8 cellular contexts compared by ENCODE assay signal in the genomic region with DNA sequence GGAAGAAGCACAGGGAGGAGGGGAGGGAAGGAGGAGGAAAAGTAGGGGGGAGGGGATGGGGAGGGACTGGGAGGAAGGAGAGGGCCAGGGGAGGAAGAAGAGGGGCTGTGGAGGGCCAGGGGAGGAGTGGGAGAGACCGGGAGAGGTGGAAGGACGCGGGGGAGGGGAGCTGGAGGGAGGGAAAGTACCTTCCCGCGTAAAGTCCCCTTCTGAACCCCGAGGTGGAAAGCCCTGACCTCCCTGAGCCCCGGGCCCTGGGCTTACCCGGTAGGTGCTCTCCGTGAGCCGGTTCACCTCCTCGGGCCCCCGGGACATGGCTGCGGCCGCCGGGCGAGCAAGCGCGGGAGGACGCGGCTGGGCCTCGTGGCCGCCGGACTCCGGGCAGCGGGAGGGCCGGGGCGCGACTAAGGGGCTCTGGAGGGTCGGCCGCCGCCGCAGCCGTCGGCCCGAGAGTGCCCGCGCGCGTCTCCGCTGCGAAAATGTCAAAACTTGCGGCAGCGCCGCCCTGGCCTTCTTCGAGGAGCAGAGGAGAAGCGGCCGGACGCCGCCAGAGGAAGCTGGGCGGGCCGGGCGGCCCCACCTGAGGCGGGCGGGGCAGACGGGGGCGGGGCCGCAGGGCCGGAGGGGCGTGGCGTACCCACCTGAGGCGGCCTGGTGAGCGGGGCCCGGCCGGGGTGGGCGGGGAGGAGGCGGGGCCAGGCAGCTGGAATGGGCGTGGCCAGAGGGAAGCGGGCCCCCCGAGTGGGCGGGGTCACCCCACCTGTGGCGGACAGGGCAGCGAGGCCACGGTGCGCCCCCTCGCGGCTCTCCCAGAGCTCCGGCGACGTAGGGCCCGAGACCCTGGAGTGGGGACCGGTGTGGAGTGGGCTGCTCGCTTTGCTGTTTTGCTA. TPM values are rescaled to one million over a fixed set of nuclear protein-coding genes. Genes with fewer than 3 reads are reported as not detected.
DNase-seq lines count a peak whose midpoint lies in the region; ATAC-seq, FAIRE-seq and TF ChIP-seq lines count a peak whose summit lies in the region.

A gene with protein sequence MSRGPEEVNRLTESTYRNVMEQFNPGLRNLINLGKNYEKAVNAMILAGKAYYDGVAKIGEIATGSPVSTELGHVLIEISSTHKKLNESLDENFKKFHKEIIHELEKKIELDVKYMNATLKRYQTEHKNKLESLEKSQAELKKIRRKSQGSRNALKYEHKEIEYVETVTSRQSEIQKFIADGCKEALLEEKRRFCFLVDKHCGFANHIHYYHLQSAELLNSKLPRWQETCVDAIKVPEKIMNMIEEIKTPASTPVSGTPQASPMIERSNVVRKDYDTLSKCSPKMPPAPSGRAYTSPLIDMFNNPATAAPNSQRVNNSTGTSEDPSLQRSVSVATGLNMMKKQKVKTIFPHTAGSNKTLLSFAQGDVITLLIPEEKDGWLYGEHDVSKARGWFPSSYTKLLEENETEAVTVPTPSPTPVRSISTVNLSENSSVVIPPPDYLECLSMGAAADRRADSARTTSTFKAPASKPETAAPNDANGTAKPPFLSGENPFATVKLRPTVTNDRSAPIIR (minus strand): TSS at position 553 of the 890 bp plus-strand sequence. CDS start 238 bp downstream, at position 315.

- H3K9me3 Mint-ChIP-seq in IgD-negative memory B cell (peaks cover 0 to 6% (median 5%) of the 10 kb centered on the region in 3 donors), type B pancreatic cell (no peaks in the 10 kb centered on the region)

- no peaks in the 10 kb centered on the region for H3K9me3 ChIP-seq in pancreas

- H3K27me3 ChIP-seq in pancreas, result no peaks in the 10 kb centered on the region

- H3K4me1 ChIP-seq in pancreas, result peaks cover 6 to 10% (median 7%) of the 10 kb centered on the region in 3 donors

- H3K27ac Mint-ChIP-seq in IgD-negative memory B cell, result peak within 1 kb of the TSS in 2 of 3 donors; percentile 4 to 46
- H3K27ac Mint-ChIP-seq in type B pancreatic cell, result peak within 1 kb of the TSS; percentile 87

- H3K36me3 Mint-ChIP-seq in IgD-negative memory B cell (peaks cover 3% of the 10 kb centered on the region), type B pancreatic cell (no peaks in the 10 kb centered on the region)

- peaks cover 3 to 20% (median 8%) of the 10 kb centered on the region in 3 donors for H3K4me1 Mint-ChIP-seq in IgD-negative memory B cell
- H3K4me1 Mint-ChIP-seq in type B pancreatic cell (ENCODE audit: unreplicated experiment), result peaks cover 24% of the 10 kb centered on the region

- peak; percentile 90 for ATAC-seq in GM21723 (IDR thresholded peaks at IDR 0.05; ENCODE audit: unreplicated experiment)
- peak; percentile 93 to 98 (median 98) for ATAC-seq in pancreas

- intact Hi-C loops in pancreas (cut with DNase I), result loop anchor here in 1 of 3 donors (10.0 kb wide), 1 partner anchor 106 kb away; no protein-coding TSS in a partner anchor

- 1% methylated on average over 62 to 82 of the region's 82 CpGs for WGBS in pancreas, 2 donors

- H3K27me3 Mint-ChIP-seq in IgD-negative memory B cell (peaks cover 30% of the 10 kb centered on the region), type B pancreatic cell (no peaks in the 10 kb centered on the region)

- DNase-seq in DMS153 (lab: John Stamatoyannopoulos, UW) (peak; percentile 83), RKO (ENCODE audit: low spot score) (peak; percentile 80), frontal cortex (ENCODE audit: low spot score in 2 of 2) (peak; percentile 55 to 74), pancreas (peak; percentile 94 to 100 (median 98)), type B pancreatic cell (ENCODE audit: extremely low spot score, unreplicated experiment) (peak; percentile 97)
- DNase-seq in activated effector memory CD4-positive, alpha-beta T cell treated with Interleukin-2 at 50 U/mL for 16 hours, result peak; percentile 69

- no peaks in the 10 kb centered on the region for H3K36me3 ChIP-seq in pancreas

- H3K4me3 ChIP-seq in pancreas, result peak within 1 kb of the TSS; percentile 42 to 87 (median 64)

- FAIRE-seq in frontal cortex (lab: Jason Lieb, UNC), result no peak
- no peak for FAIRE-seq in pancreas (lab: Jason Lieb, UNC)

- H3K27ac ChIP-seq in pancreas, result peak within 1 kb of the TSS; percentile 65 to 91 (median 84)

- TF ChIP-seq CTCF in pancreas (IDR thresholded peaks at IDR 0.05), result peak; percentile 55 to 83 (median 70)
- peak; percentile 83 for TF ChIP-seq CTCF in type B pancreatic cell (conservative IDR thresholded peaks at IDR 0.05)

- H3K4me3 Mint-ChIP-seq in IgD-negative memory B cell, result peak within 1 kb of the TSS; percentile 25 to 76 (median 64)
- peak within 1 kb of the TSS; percentile 88 for H3K4me3 Mint-ChIP-seq in type B pancreatic cell

RNA-seq across cellular contexts. Expression of the gene that starts here (rescaled TPM):
- polyA plus RNA-seq in IgD-negative memory B cell, result 0.49 TPM
- under 0.01 TPM for total RNA-seq in frontal cortex
- 10 to 100 TPM; 18.8 to 31.5 (median 24.2) TPM for total RNA-seq in pancreas
- polyA plus RNA-seq in pancreas, result 10 to 100 TPM; 17.9 to 20.3 TPM
- 28.0 and 43.7 TPM in 2 replicates for total RNA-seq in type B pancreatic cell (ENCODE audit: low replicate concordance)

Comparison
In these comparisons a context has a peak if more than half of its experiments do, and no peak if none do; other contexts are left out.
1. Peak in every context shown above with its lines: DNase-seq, ATAC-seq, H3K4me3 ChIP-seq and H3K27ac ChIP-seq.
2. RNA of the gene that starts here (total RNA-seq): 28.0 to 43.7 TPM in type B pancreatic cell and 18.8 to 31.5 TPM in pancreas; under 0.01 TPM in frontal cortex (single experiment); every median in the first group is over 10 times any median in the second.
3. RNA of the gene that starts here (polyA plus RNA-seq): 17.9 to 20.3 TPM in pancreas; 0.49 TPM in IgD-negative memory B cell (single experiment); every median in the first group is over 10 times any median in the second.
4. Peak in DNase-seq in frontal cortex; RNA of the gene not detected or under 1 TPM.